Comparison of ENCODE assay signal across 1 cellular context in genomic region chr1:198290089-198290683, GRCh38.
TF ChIP-seq lines count a peak whose summit lies in the region.

No MANE protein-coding gene starts in this region.

TF ChIP-seq in HEK293, 187 proteins besides CTCF, POLR2A, EP300 and RAD21 (continued from another document):
- TF ChIP-seq ZNF626 (tag by site-specific recombination; IDR thresholded peaks at IDR 0.05): no peak
